In the genomic region with DNA sequence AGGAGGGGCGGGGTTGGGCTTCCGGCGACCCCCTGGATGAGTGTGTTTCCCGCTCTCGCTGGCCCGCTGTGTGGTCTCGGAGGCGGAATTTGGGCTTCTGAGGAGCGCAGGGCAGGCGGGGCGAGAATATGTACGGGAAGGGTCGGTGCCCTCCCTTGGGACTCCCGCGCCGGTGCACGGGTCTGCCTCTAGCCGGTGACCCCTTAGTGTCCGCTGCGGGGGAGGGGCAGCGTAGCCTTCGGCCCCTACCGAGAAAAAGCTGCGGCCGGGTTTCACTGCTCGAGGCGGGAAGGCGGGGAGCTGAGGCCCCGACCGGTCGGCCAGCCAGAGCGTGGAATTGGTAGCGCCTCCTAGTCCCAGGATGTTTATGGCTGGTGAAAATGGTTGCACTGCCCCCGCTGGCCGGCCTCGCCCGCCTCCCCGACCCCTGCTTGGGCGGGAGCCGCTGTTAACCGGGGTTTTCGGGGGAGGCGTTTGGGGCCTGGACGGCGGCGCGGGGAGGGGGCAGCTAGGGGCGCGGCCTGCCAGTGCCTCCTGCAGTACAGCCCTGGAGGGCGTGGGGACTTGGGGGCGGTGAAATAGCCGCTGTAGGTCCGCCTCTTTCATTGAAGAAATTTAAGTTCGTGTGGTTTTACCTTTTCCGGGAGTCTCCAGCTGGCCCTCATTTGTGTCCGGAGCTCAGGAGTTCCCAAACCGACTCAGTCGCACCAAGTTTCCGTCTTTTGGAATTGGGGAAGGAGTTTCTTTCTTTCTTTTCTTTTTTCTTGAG, we compare ENCODE assay signal across 8 cellular contexts. TPM values are rescaled to one million over a fixed set of nuclear protein-coding genes. Genes with fewer than 3 reads are reported as not detected.
DNase-seq lines count a peak whose midpoint lies in the region; ATAC-seq and TF ChIP-seq lines count a peak whose summit lies in the region.

A gene (plus strand): TSS at position 643 of the 769 bp plus-strand sequence. CDS start 290 bp downstream, outside the sequence.

- H3K9me3 Mint-ChIP-seq in chondrocyte (ENCODE audit: low read depth): no peaks in the 10 kb centered on the region

- peak; percentile 42 for TF ChIP-seq CTCF in AG09319 (IDR thresholded peaks at IDR 0.05; ENCODE audit: low read depth, low read length)
- TF ChIP-seq CTCF in chondrocyte (IDR thresholded peaks at IDR 0.05): peak; percentile 74

- H3K4me3 Mint-ChIP-seq in chondrocyte (ENCODE audit: unreplicated experiment): peak within 1 kb of the TSS; percentile 97

- peak within 1 kb of the TSS; percentile 98 for H3K27ac Mint-ChIP-seq in chondrocyte (ENCODE audit: unreplicated experiment)

- no peaks in the 10 kb centered on the region for H3K36me3 Mint-ChIP-seq in chondrocyte (ENCODE audit: low read depth)

- peak; percentile 53 for ATAC-seq in GM19025 (IDR thresholded peaks at IDR 0.05; ENCODE audit: low read depth, unreplicated experiment)
- peak; percentile 66 for ATAC-seq in HG03354 (IDR thresholded peaks at IDR 0.05; ENCODE audit: poor library complexity, severe bottlenecking, unreplicated experiment)

- H3K27me3 Mint-ChIP-seq in chondrocyte (ENCODE audit: low read depth): no peaks in the 10 kb centered on the region

- peaks cover 52% of the 10 kb centered on the region for H3K4me1 Mint-ChIP-seq in chondrocyte (ENCODE audit: low read depth)

- peak; percentile 94 for DNase-seq in AG09319 (ENCODE audit: extremely low read depth, low read depth)
- peak; percentile 84 for DNase-seq in NCI-H510A (lab: John Stamatoyannopoulos, UW)
- DNase-seq in activated CD4-positive, alpha-beta T cell treated with anti-CD3 and anti-CD28 coated beads for 1 hour: peak; percentile 66
- DNase-seq in chondrocyte (ENCODE audit: low spot score): peak; percentile 95
- peak; percentile 95 for DNase-seq in kidney tubule cell (ENCODE audit: low spot score)
- DNase-seq in stimulated activated CD4-positive, alpha-beta T cell treated with anti-CD3 and anti-CD28 coated beads, Interleukin-1b, Interleukin-23, amount 100 ng/mL, for 48 hours: peak; percentile 84

RNA-seq across cellular contexts. Expression of the gene that starts here (rescaled TPM):
- 99.5 to 112 TPM (median 105 TPM) in 3 replicates for total RNA-seq in chondrocyte

Comparison
In these comparisons a context has a peak if more than half of its experiments do, and no peak if none do; other contexts are left out.
1. Peak in every context shown above with its lines: DNase-seq and ATAC-seq.